ENCODE assay signal across 30 cellular contexts in genomic region chr10:92527716-92528115, GRCh38.
"Had no signal": no experiment of that assay in that cellular context is flagged by ENCODE, and none has a peak within 500 bp of the region (broad histone marks: within the 10 kb centered on the region; RNA-seq: fewer than 3 reads in every experiment).

No MANE protein-coding gene starts in this region.

- H3K9me3 ChIP-seq: body of pancreas, colonic mucosa, esophagus squamous epithelium, gastroesophageal sphincter, heart right ventricle had no signal

- ATAC-seq: activated CD4-positive, CD25-positive, alpha-beta regulatory T cell treated with anti-CD3 and anti-CD28 coated beads, Interleukin-2, amount 50 U/mL, for 24 hours; activated CD8-positive, alpha-beta T cell treated with anti-CD3 and anti-CD28 coated beads for 36 hours; activated T-cell treated with anti-CD3 and anti-CD28 coated beads, Interleukin-2, amount 50 U/mL, for 4 hours; activated T-helper 17 cell treated with anti-CD3 and anti-CD28 coated beads, Interleukin-2, amount 50 U/mL, for 72 hours; body of pancreas; gastroesophageal sphincter; heart right ventricle; T-helper 17 cell had no signal

- H3K27me3 ChIP-seq: body of pancreas, colonic mucosa, esophagus squamous epithelium, gastroesophageal sphincter, heart right ventricle had no signal

- H3K4me3 Mint-ChIP-seq: activated B cell treated with CpG ODN at 0.5 μM for 24 hours; activated CD8-positive, alpha-beta T cell treated with anti-CD3 and anti-CD28 coated beads for 36 hours; activated naive CD8-positive, alpha-beta T cell; activated T-cell treated with anti-CD3 and anti-CD28 coated beads, Interleukin-2, amount 50 U/mL, for 4 hours; activated T-helper 17 cell treated with anti-CD3 and anti-CD28 coated beads, Interleukin-2, amount 50 U/mL, for 72 hours; T-helper 17 cell; T-helper 2 cell treated with Interferon-gamma antibody and Interleukin-4, amounts not matched to agents 5 μg/mL and 100 μg/mL, for 36 hours had no signal

- H3K27me3 Mint-ChIP-seq: activated B cell treated with CpG ODN at 0.5 μM for 24 hours; activated CD8-positive, alpha-beta T cell treated with anti-CD3 and anti-CD28 coated beads for 36 hours; activated naive CD8-positive, alpha-beta T cell; activated T-helper 17 cell treated with anti-CD3 and anti-CD28 coated beads, Interleukin-2, amount 50 U/mL, for 72 hours; T-helper 17 cell had no signal

- H3K4me3 ChIP-seq: body of pancreas, colonic mucosa, esophagus squamous epithelium, gastroesophageal sphincter, heart right ventricle had no signal

- H3K4me1 ChIP-seq: body of pancreas, colonic mucosa, esophagus squamous epithelium, gastroesophageal sphincter, heart right ventricle had no signal

- DNase-seq: activated B cell treated with CpG ODN at 0.5 μM for 24 hours; activated CD4-positive, alpha-beta T cell treated with anti-CD3 and anti-CD28 coated beads for 48 hours; activated CD4-positive, alpha-beta T cell treated with anti-CD3 and anti-CD28 coated beads, Interleukin-2, amount 50 U/mL, for 1 hour; activated CD4-positive, alpha-beta T cell treated with anti-CD3 and anti-CD28 coated beads, Interleukin-2, amount 50 U/mL, for 48 hours; activated CD8-positive, alpha-beta memory T cell treated with anti-CD3 and anti-CD28 coated beads for 24 hours; activated CD8-positive, alpha-beta T cell treated with anti-CD3 and anti-CD28 coated beads for 36 hours; activated effector memory CD4-positive, alpha-beta T cell treated with Interleukin-2 at 50 U/mL for 16 hours; activated gamma-delta T cell treated with Interleukin-2 at 50 U/mL for 16 hours; activated naive CD4-positive, alpha-beta T cell treated with anti-CD3 and anti-CD28 coated beads, Interleukin-2, amount 50 U/mL, for 16 hours; activated naive CD4-positive, alpha-beta T cell treated with Interleukin-2 at 50 U/mL for 16 hours; activated T-cell treated with anti-CD3 and anti-CD28 coated beads, Interleukin-2, amount 50 U/mL, for 4 hours; amygdala; aorta; caudate nucleus; cerebellar nuclear complex; colonic mucosa; effector CD8-positive, alpha-beta T cell; esophagus squamous epithelium; foreskin melanocyte; heart right ventricle; T-helper 17 cell; T1000; WERI-Rb-1 had no signal

- H3K27ac ChIP-seq: body of pancreas, colonic mucosa, epithelial cell of prostate, esophagus squamous epithelium, gastroesophageal sphincter, heart right ventricle, WERI-Rb-1 had no signal

- H3K27ac Mint-ChIP-seq: activated B cell treated with CpG ODN at 0.5 μM for 24 hours; activated CD8-positive, alpha-beta T cell treated with anti-CD3 and anti-CD28 coated beads for 36 hours; activated naive CD8-positive, alpha-beta T cell; activated T-helper 17 cell treated with anti-CD3 and anti-CD28 coated beads, Interleukin-2, amount 50 U/mL, for 72 hours; T-helper 17 cell; T-helper 2 cell treated with Interferon-gamma antibody and Interleukin-4, amounts not matched to agents 5 μg/mL and 100 μg/mL, for 36 hours had no signal

- H3K9me3 Mint-ChIP-seq: activated B cell treated with CpG ODN at 0.5 μM for 24 hours; activated CD8-positive, alpha-beta T cell treated with anti-CD3 and anti-CD28 coated beads for 36 hours; activated T-cell treated with anti-CD3 and anti-CD28 coated beads, Interleukin-2, amount 50 U/mL, for 4 hours; activated T-helper 17 cell treated with anti-CD3 and anti-CD28 coated beads, Interleukin-2, amount 50 U/mL, for 72 hours; T-helper 2 cell treated with Interferon-gamma antibody and Interleukin-4, amounts not matched to agents 5 μg/mL and 100 μg/mL, for 36 hours had no signal

- H3K4me1 Mint-ChIP-seq: activated B cell treated with CpG ODN at 0.5 μM for 24 hours; activated T-helper 17 cell treated with anti-CD3 and anti-CD28 coated beads, Interleukin-2, amount 50 U/mL, for 72 hours had no signal
